ENCODE assay signal across 8 cellular contexts in genomic region chr20:62386383-62387218, GRCh38. TPM values are rescaled to one million over a fixed set of nuclear protein-coding genes. Genes with fewer than 3 reads are reported as not detected.
DNase-seq lines count a peak whose midpoint lies in the region; ATAC-seq, FAIRE-seq and TF ChIP-seq lines count a peak whose summit lies in the region.

Gene RPS21 (plus strand): TSS chr20:62387103. CDS start chr20:62387339, 236 bp downstream.

- H3K36me3 ChIP-seq in KMS-11 (ENCODE audit: insufficient read depth) (peaks cover 3% of the 10 kb centered on the region; the same call in 1 of the 2 replicates), fibroblast of lung (ENCODE audit: control insufficient read depth, insufficient read depth, low read length) (peaks cover 26% of the 10 kb centered on the region)

- no peaks in the 10 kb centered on the region for H3K27me3 ChIP-seq in KMS-11 (ENCODE audit: insufficient read depth, low read depth)
- H3K27me3 ChIP-seq in fibroblast of lung (ENCODE audit: control insufficient read depth, insufficient read depth, low read length) = no peaks in the 10 kb centered on the region

- peaks cover 29% of the 10 kb centered on the region for H3K4me1 ChIP-seq in KMS-11 (ENCODE audit: low read depth, poor library complexity, severe bottlenecking)
- peaks cover 9% of the 10 kb centered on the region for H3K4me1 ChIP-seq in fibroblast of lung (ENCODE audit: control insufficient read depth, extremely low read depth, insufficient read depth, low read length)

- ATAC-seq in GM21786 (IDR thresholded peaks at IDR 0.05; ENCODE audit: unreplicated experiment) (peak; percentile 80), natural killer cell (peak; percentile 95)

- peaks cover 43% of the 10 kb centered on the region for H3K36me3 Mint-ChIP-seq in activated T-helper 1 cell treated with anti-CD3 and anti-CD28 coated beads, Interleukin-12 subunit alpha, Interleukin-12 subunit beta, Interleukin-2, Interleukin-4 antibody, amounts not matched to agents 30 ng/mL and 10 ng/mL and 1 ng/mL, durations not matched to agents 14 hours and 24 hours and 36 hours (ENCODE audit: low read depth)
- H3K36me3 Mint-ChIP-seq in natural killer cell = no peaks in the 10 kb centered on the region

- peak within 1 kb of the TSS; percentile 80 for H3K9ac ChIP-seq in KMS-11
- peak within 1 kb of the TSS; percentile 98 for H3K9ac ChIP-seq in fibroblast of lung (ENCODE audit: insufficient read depth, low read length)

- H3K4me1 Mint-ChIP-seq in activated T-helper 1 cell treated with anti-CD3 and anti-CD28 coated beads, Interleukin-12 subunit alpha, Interleukin-12 subunit beta, Interleukin-2, Interleukin-4 antibody, amounts not matched to agents 30 ng/mL and 10 ng/mL and 1 ng/mL, durations not matched to agents 14 hours and 24 hours and 36 hours (ENCODE audit: low read depth) = peaks cover 39% of the 10 kb centered on the region
- peaks cover 31 to 54% of the 10 kb centered on the region in 2 donors for H3K4me1 Mint-ChIP-seq in natural killer cell

- TF ChIP-seq CTCF in KMS-11 (conservative IDR thresholded peaks at IDR 0.05; ENCODE audit: low read depth, low read length) = no peak
- no peak for TF ChIP-seq CTCF in fibroblast of lung (conservative IDR thresholded peaks at IDR 0.05 in 1 of 2, IDR thresholded peaks at IDR 0.05 in 1 of 2; ENCODE audit: low read depth in 1 of 2, low read length in 2 of 2)
- no peak for TF ChIP-seq CTCF in natural killer cell (IDR thresholded peaks at IDR 0.05)

- H3K4me3 ChIP-seq in KMS-11 (IDR thresholded peaks at IDR 0.05; ENCODE audit: insufficient read depth, low read depth, low read length) (peak within 1 kb of the TSS; percentile 9), fibroblast of lung (replicated peaks in 1 of 4; ENCODE audit: control extremely low read depth in 1 of 4, insufficient read depth in 1 of 4, low read depth in 3 of 4, low read length in 4 of 4) (peak within 1 kb of the TSS; percentile 84 to 98 (median 94))

- H3K9me3 ChIP-seq in fibroblast of lung (ENCODE audit: control insufficient read depth, insufficient read depth, low read depth, low read length) = no peaks in the 10 kb centered on the region

- H3K27ac Mint-ChIP-seq in activated T-helper 1 cell treated with anti-CD3 and anti-CD28 coated beads, Interleukin-12 subunit alpha, Interleukin-12 subunit beta, Interleukin-2, Interleukin-4 antibody, amounts not matched to agents 30 ng/mL and 10 ng/mL and 1 ng/mL, durations not matched to agents 14 hours and 24 hours and 36 hours = peak within 1 kb of the TSS; percentile 87
- peak within 1 kb of the TSS; percentile 84 to 94 for H3K27ac Mint-ChIP-seq in natural killer cell

- intact Hi-C loops in activated T-helper 1 cell treated with anti-CD3 and anti-CD28 coated beads, Interleukin-12 subunit alpha, Interleukin-12 subunit beta, Interleukin-2, Interleukin-4 antibody, amounts not matched to agents 30 ng/mL and 10 ng/mL and 1 ng/mL, durations not matched to agents 14 hours and 24 hours and 36 hours (cut with micrococcal nuclease) = loop anchor here (1.0 to 10.0 kb wide), 10 partner anchors 21 to 541 kb away; partner anchors contain the start of genes ADRM1, CABLES2, DIDO1 and LSM14B
- intact Hi-C loops in natural killer cell (cut with micrococcal nuclease) = loop anchor here (2.0 to 10.0 kb wide), 2 partner anchors 232 to 372 kb away; no protein-coding TSS in a partner anchor

- H3K27ac ChIP-seq in KMS-11 (peak within 1 kb of the TSS; percentile 49), fibroblast of lung (ENCODE audit: insufficient read depth, low read length) (peak within 1 kb of the TSS; percentile 94)

- H2AFZ ChIP-seq in KMS-11 (ENCODE audit: low read depth) (peak within 1 kb of the TSS; percentile 67; the same call in 1 of the 2 replicates), fibroblast of lung (ENCODE audit: low read length) (peak within 1 kb of the TSS; percentile 76)

- H3K79me2 ChIP-seq in KMS-11 (ENCODE audit: insufficient read depth, low read depth) = peaks cover 35% of the 10 kb centered on the region
- peaks cover 46% of the 10 kb centered on the region for H3K79me2 ChIP-seq in fibroblast of lung (ENCODE audit: control insufficient read depth, insufficient read depth, low read length)

- DNase-seq in DMS79 (lab: John Stamatoyannopoulos, UW) (peak; percentile 74), RCC 7860 (ENCODE audit: low spot score) (peak; percentile 85), fibroblast of lung (ENCODE audit: low read depth in 2 of 2) (peak; percentile 89 to 90), natural killer cell (peak; percentile 93)
- DNase-seq in activated T-helper 1 cell treated with anti-CD3 and anti-CD28 coated beads, Interleukin-12 subunit alpha, Interleukin-12 subunit beta, Interleukin-2, Interleukin-4 antibody, amounts not matched to agents 30 ng/mL and 10 ng/mL and 1 ng/mL, durations not matched to agents 14 hours and 24 hours and 36 hours (ENCODE audit: low spot score) = peak; percentile 92
- DNase-seq in stimulated activated naive CD4-positive, alpha-beta T cell (lab: John Stamatoyannopoulos, UW) = peak; percentile 81 to 93 (median 88)

- H3K27me3 Mint-ChIP-seq in activated T-helper 1 cell treated with anti-CD3 and anti-CD28 coated beads, Interleukin-12 subunit alpha, Interleukin-12 subunit beta, Interleukin-2, Interleukin-4 antibody, amounts not matched to agents 30 ng/mL and 10 ng/mL and 1 ng/mL, durations not matched to agents 14 hours and 24 hours and 36 hours (ENCODE audit: insufficient read depth) = no peaks in the 10 kb centered on the region
- no peaks in the 10 kb centered on the region for H3K27me3 Mint-ChIP-seq in natural killer cell (ENCODE audit: low read depth in 2 of 2)

- H3K4me2 ChIP-seq in KMS-11 (peak within 1 kb of the TSS; percentile 98), fibroblast of lung (ENCODE audit: extremely low read depth, insufficient read depth, low read length) (peak within 1 kb of the TSS; percentile 79)

- H3K4me3 Mint-ChIP-seq in activated T-helper 1 cell treated with anti-CD3 and anti-CD28 coated beads, Interleukin-12 subunit alpha, Interleukin-12 subunit beta, Interleukin-2, Interleukin-4 antibody, amounts not matched to agents 30 ng/mL and 10 ng/mL and 1 ng/mL, durations not matched to agents 14 hours and 24 hours and 36 hours = peak within 1 kb of the TSS; percentile 93
- peak within 1 kb of the TSS; percentile 87 for H3K4me3 Mint-ChIP-seq in natural killer cell

- no peak for FAIRE-seq in RCC 7860 (lab: Jason Lieb, UNC)

- peaks cover 5% of the 10 kb centered on the region for H3K9me3 Mint-ChIP-seq in activated T-helper 1 cell treated with anti-CD3 and anti-CD28 coated beads, Interleukin-12 subunit alpha, Interleukin-12 subunit beta, Interleukin-2, Interleukin-4 antibody, amounts not matched to agents 30 ng/mL and 10 ng/mL and 1 ng/mL, durations not matched to agents 14 hours and 24 hours and 36 hours
- H3K9me3 Mint-ChIP-seq in natural killer cell = peaks cover 4 to 5% of the 10 kb centered on the region in 2 donors

- H4K20me1 ChIP-seq in KMS-11 (ENCODE audit: insufficient read depth) = no peaks in the 10 kb centered on the region
- no peaks in the 10 kb centered on the region for H4K20me1 ChIP-seq in fibroblast of lung (ENCODE audit: control insufficient read depth, extremely low read depth, insufficient read depth, low read length)

RNA-seq across cellular contexts. Expression of gene RPS21, which starts in this region (rescaled TPM):
- 1,907 and 1,920 TPM in 2 replicates for total RNA-seq in activated T-helper 1 cell treated with anti-CD3 and anti-CD28 coated beads, Interleukin-12 subunit alpha, Interleukin-12 subunit beta, Interleukin-2, Interleukin-4 antibody, amounts not matched to agents 30 ng/mL and 10 ng/mL and 1 ng/mL, durations not matched to agents 14 hours and 24 hours and 36 hours
- total RNA-seq in fibroblast of lung (718 and 867 TPM in 2 replicates), natural killer cell (1,000 to 10,000 TPM in 2 of 3 donors, 100 to 1,000 TPM in 1; 887 to 1,244 (median 1,112) TPM)
- polyA plus RNA-seq in fibroblast of lung = 2,081 and 2,825 TPM in 2 replicates
- polyA plus RNA-seq in fibroblast of lung (2012) = 3,514 and 3,924 TPM in 2 replicates
- polyA minus RNA-seq in fibroblast of lung (ENCODE audit: low replicate concordance) = 272 and 495 TPM in 2 replicates

Comparison
In these comparisons a context has a peak if more than half of its experiments do, and no peak if none do; other contexts are left out.
1. Peak in every context shown above with its lines: DNase-seq, ATAC-seq, H3K4me3 ChIP-seq and H3K27ac ChIP-seq.